16 cellular contexts compared by ENCODE assay signal in genomic region chr16:55754056-55754455, GRCh38.
DNase-seq lines count a peak whose midpoint lies in the region; ATAC-seq and TF ChIP-seq lines count a peak whose summit lies in the region.
"Had no signal": no experiment of that assay in that cellular context is flagged by ENCODE, and none has a peak within 500 bp of the region (broad histone marks: within the 10 kb centered on the region; RNA-seq: fewer than 3 reads in every experiment).

No MANE protein-coding gene starts in this region.

- H4K20me1 ChIP-seq in PC-9 (ENCODE audit: insufficient read depth) = no peaks in the 10 kb centered on the region

- ATAC-seq in activated naive CD4-positive, alpha-beta T cell treated with anti-CD3 and anti-CD28 coated beads, Interleukin-2, amount 50 U/mL, for 72 hours = no peak
- no peak for ATAC-seq in activated naive CD8-positive, alpha-beta T cell treated with anti-CD3 and anti-CD28 coated beads, Interleukin-2, amount 10 ng/mL, durations not matched to agents 7 days and 5 days (ENCODE audit: low read depth)
- ATAC-seq: PC-3 had no signal

- no peaks in the 10 kb centered on the region for H3K9me2 ChIP-seq in PC-9 (ENCODE audit: insufficient read depth)

- peak overlapping the region; percentile 98 for H3K27ac ChIP-seq in PC-9
- no peak overlapping the region for H3K27ac ChIP-seq in ascending aorta

- no peak overlapping the region for H3K4me2 ChIP-seq in PC-9

- peaks cover 3% of the 10 kb centered on the region for H3K27me3 Mint-ChIP-seq in activated naive CD4-positive, alpha-beta T cell treated with anti-CD3 and anti-CD28 coated beads for 36 hours (ENCODE audit: low read depth)
- H3K27me3 Mint-ChIP-seq in activated naive CD8-positive, alpha-beta T cell treated with anti-CD3 and anti-CD28 coated beads, Interleukin-2, amount 10 ng/mL, durations not matched to agents 7 days and 5 days = no peaks in the 10 kb centered on the region
- H3K27me3 Mint-ChIP-seq in type B pancreatic cell = peaks cover 11% of the 10 kb centered on the region
- no peaks in the 10 kb centered on the region; the same call in 1 of the 2 replicates for H3K27me3 Mint-ChIP-seq in HFFc6 (ENCODE audit: insufficient read depth)

- H3K4me1 Mint-ChIP-seq in activated naive CD4-positive, alpha-beta T cell treated with anti-CD3 and anti-CD28 coated beads for 36 hours (ENCODE audit: low read depth) = peaks cover 23% of the 10 kb centered on the region
- peaks cover 17% of the 10 kb centered on the region for H3K4me1 Mint-ChIP-seq in activated naive CD8-positive, alpha-beta T cell treated with anti-CD3 and anti-CD28 coated beads, Interleukin-2, amount 10 ng/mL, durations not matched to agents 7 days and 5 days
- H3K4me1 Mint-ChIP-seq in type B pancreatic cell (ENCODE audit: unreplicated experiment) = no peaks in the 10 kb centered on the region
- H3K4me1 Mint-ChIP-seq in HFFc6 (ENCODE audit: low read depth) = no peaks in the 10 kb centered on the region; the same call in 1 of the 2 replicates

- DNase-seq in activated naive CD4-positive, alpha-beta T cell treated with anti-CD3 and anti-CD28 coated beads for 36 hours = no peak
- no peak for DNase-seq in activated naive CD4-positive, alpha-beta T cell treated with anti-CD3 and anti-CD28 coated beads, Interleukin-2, amount 50 U/mL, for 72 hours (ENCODE audit: low spot score in 2 of 2)
- no peak for DNase-seq in PC-9
- no peak for DNase-seq in activated naive CD8-positive, alpha-beta T cell treated with anti-CD3 and anti-CD28 coated beads, Interleukin-2, amount 10 ng/mL, durations not matched to agents 7 days and 5 days
- DNase-seq in type B pancreatic cell (ENCODE audit: extremely low spot score, unreplicated experiment) = no peak
- no peak for DNase-seq in ascending aorta (ENCODE audit: low spot score in 2 of 2)
- DNase-seq in OCI-M2 (lab: John Stamatoyannopoulos, UW; ENCODE audit: unreplicated experiment) = no peak
- DNase-seq in HFFc6 = no peak
- DNase-seq: activated T-cell treated with anti-CD3 and anti-CD28 coated beads for 4 hours, Kasumi-1, NCI-H146, NCI-H446, nephron progenitor cell, PC-3, retina had no signal

- H3K4me1 ChIP-seq in PC-9 (replicated peaks; ENCODE audit: insufficient read depth) (no peaks in the 10 kb centered on the region), ascending aorta (no peaks in the 10 kb centered on the region)

- no peak overlapping the region for H2AFZ ChIP-seq in PC-9

- H3K36me3 ChIP-seq in PC-9 (ENCODE audit: low read depth) (no peaks in the 10 kb centered on the region), ascending aorta (no peaks in the 10 kb centered on the region)

- H3K9me3 Mint-ChIP-seq in activated naive CD4-positive, alpha-beta T cell treated with anti-CD3 and anti-CD28 coated beads for 36 hours = peaks cover 20% of the 10 kb centered on the region
- H3K9me3 Mint-ChIP-seq in activated naive CD4-positive, alpha-beta T cell treated with anti-CD3 and anti-CD28 coated beads, Interleukin-2, amount 50 U/mL, for 72 hours = peaks cover 14 to 19% of the 10 kb centered on the region in 2 donors
- H3K9me3 Mint-ChIP-seq in activated naive CD8-positive, alpha-beta T cell treated with anti-CD3 and anti-CD28 coated beads, Interleukin-2, amount 10 ng/mL, durations not matched to agents 7 days and 5 days = peaks cover 25% of the 10 kb centered on the region
- H3K9me3 Mint-ChIP-seq in type B pancreatic cell (peaks cover 6% of the 10 kb centered on the region), HFFc6 (peaks cover 31% of the 10 kb centered on the region)
- H3K9me3 Mint-ChIP-seq: nephron progenitor cell had no signal

- peaks cover 5% of the 10 kb centered on the region for H3K36me3 Mint-ChIP-seq in activated naive CD4-positive, alpha-beta T cell treated with anti-CD3 and anti-CD28 coated beads for 36 hours (ENCODE audit: low read depth)
- H3K36me3 Mint-ChIP-seq in activated naive CD4-positive, alpha-beta T cell treated with anti-CD3 and anti-CD28 coated beads, Interleukin-2, amount 50 U/mL, for 72 hours = peaks cover 12 to 30% of the 10 kb centered on the region in 2 donors
- H3K36me3 Mint-ChIP-seq in activated naive CD8-positive, alpha-beta T cell treated with anti-CD3 and anti-CD28 coated beads, Interleukin-2, amount 10 ng/mL, durations not matched to agents 7 days and 5 days = peaks cover 16% of the 10 kb centered on the region
- H3K36me3 Mint-ChIP-seq in type B pancreatic cell (peaks cover 4% of the 10 kb centered on the region), HFFc6 (ENCODE audit: low read depth) (no peaks in the 10 kb centered on the region)

- H3F3A ChIP-seq in PC-9 (ENCODE audit: insufficient read depth, low read depth) = peaks cover 22% of the 10 kb centered on the region

- POLR2A ChIA-PET in PC-9 (lab: Charles Lee; ENCODE audit: unreplicated experiment) = no interaction called here
- POLR2A ChIA-PET in activated naive CD8-positive, alpha-beta T cell treated with anti-CD3 and anti-CD28 coated beads, Interleukin-2, amount 10 ng/mL, durations not matched to agents 7 days and 5 days (lab: Charles Lee) = no interaction called here

- no peaks in the 10 kb centered on the region for H3K27me3 ChIP-seq in PC-9 (ENCODE audit: insufficient read depth, low read depth)
- H3K27me3 ChIP-seq in ascending aorta = no peaks in the 10 kb centered on the region

- CTCF ChIA-PET in activated naive CD4-positive, alpha-beta T cell treated with anti-CD3 and anti-CD28 coated beads for 36 hours (lab: Charles Lee) = interaction anchor here (1.4 kb wide), 1 partner anchor 289 kb away, joined by 4 read pairs; no protein-coding TSS in a partner anchor
- CTCF ChIA-PET in PC-9 (lab: Charles Lee) = no interaction called here

- TF ChIP-seq CTCF in PC-9 (conservative IDR thresholded peaks at IDR 0.05) = no peak
- TF ChIP-seq CTCF in type B pancreatic cell (conservative IDR thresholded peaks at IDR 0.05) = no peak
- TF ChIP-seq CTCF in ascending aorta (IDR thresholded peaks at IDR 0.05) = no peak
- no peak for TF ChIP-seq CTCF in HFFc6 (IDR thresholded peaks at IDR 0.05)

- intact Hi-C loops in activated naive CD4-positive, alpha-beta T cell treated with anti-CD3 and anti-CD28 coated beads for 36 hours (cut with micrococcal nuclease) = no loop called here
- intact Hi-C loops in PC-9 (cut with micrococcal nuclease; ENCODE audit: unreplicated experiment) = loop anchor here (10.0 kb wide), 1 partner anchor 81 kb away; the partner anchor contains the start of gene CES1
- intact Hi-C loops in ascending aorta (cut with DNase I) = no loop called here

- peak overlapping the region; percentile 72 for H3K27ac Mint-ChIP-seq in activated naive CD4-positive, alpha-beta T cell treated with anti-CD3 and anti-CD28 coated beads for 36 hours
- H3K27ac Mint-ChIP-seq in activated naive CD4-positive, alpha-beta T cell treated with anti-CD3 and anti-CD28 coated beads, Interleukin-2, amount 50 U/mL, for 72 hours = peak overlapping the region in 1 of 2 donors; percentile 32
- H3K27ac Mint-ChIP-seq in activated naive CD8-positive, alpha-beta T cell treated with anti-CD3 and anti-CD28 coated beads, Interleukin-2, amount 10 ng/mL, durations not matched to agents 7 days and 5 days = peak overlapping the region; percentile 26
- peak overlapping the region; percentile 1 for H3K27ac Mint-ChIP-seq in type B pancreatic cell
- H3K27ac Mint-ChIP-seq in HFFc6 = no peak overlapping the region
- H3K27ac Mint-ChIP-seq: nephron progenitor cell had no signal

- H3K79me2 ChIP-seq in PC-9 (ENCODE audit: low read depth) = no peaks in the 10 kb centered on the region

- H3K4me3 ChIP-seq in PC-9 (no peak overlapping the region), ascending aorta (no peak overlapping the region)
- H3K4me3 ChIP-seq: lung had no signal

- no TSS peak for BruUV-seq in PC-9 (replicated peaks; lab: Mats Ljungman, UMichigan)

- H3K4me3 Mint-ChIP-seq in activated naive CD4-positive, alpha-beta T cell treated with anti-CD3 and anti-CD28 coated beads for 36 hours = no peak overlapping the region
- H3K4me3 Mint-ChIP-seq in activated naive CD8-positive, alpha-beta T cell treated with anti-CD3 and anti-CD28 coated beads, Interleukin-2, amount 10 ng/mL, durations not matched to agents 7 days and 5 days = no peak overlapping the region
- H3K4me3 Mint-ChIP-seq in type B pancreatic cell = no peak overlapping the region
- H3K4me3 Mint-ChIP-seq in HFFc6 = no peak overlapping the region
- H3K4me3 Mint-ChIP-seq: nephron progenitor cell had no signal

- H3K9me3 ChIP-seq in PC-9 (ENCODE audit: insufficient read depth, low read depth) (peaks cover 12% of the 10 kb centered on the region), ascending aorta (peaks cover 0 to 4% of the 10 kb centered on the region in 2 donors)
